Comparison of ENCODE assay signal across 8 cellular contexts in genomic region chr2:8488001-8488738, GRCh38.
DNase-seq lines count a peak whose midpoint lies in the region; ATAC-seq and TF ChIP-seq lines count a peak whose summit lies in the region.

No MANE protein-coding gene starts in this region.

- peak; percentile 64 for DNase-seq in T-helper 9 cell
- DNase-seq in central memory CD4-positive, alpha-beta T cell = peak; percentile 87
- peak; percentile 75 for DNase-seq in stimulated activated CD4-positive, alpha-beta T cell treated with anti-CD3 and anti-CD28 coated beads, Interleukin-15, amount 100 ng/mL, for 24 hours
- DNase-seq in NCI-H2081 treated with DMSO at 0.1 percent for 48 hours (lab: John Stamatoyannopoulos, UW) = no peak
- no peak for DNase-seq in ureter (ENCODE audit: low spot score)

- ATAC-seq in HG02571 (IDR thresholded peaks at IDR 0.05; ENCODE audit: unreplicated experiment) = peak; percentile 84
- ATAC-seq in SK-N-SH treated with all-trans-retinoic acid at 6 μM for 48 hours = no peak

- peak; percentile 20 for TF ChIP-seq POLR2A in GM15510 (IDR thresholded peaks at IDR 0.05; ENCODE audit: borderline replicate concordance, extremely low read depth, insufficient read length)

TF ChIP-seq in SK-N-SH treated with all-trans-retinoic acid at 6 μM for 48 hours, 23 proteins besides CTCF, POLR2A, EP300 and RAD21:
- TF ChIP-seq ZFP3 (CRISPR knock-in tag; IDR thresholded peaks at IDR 0.05) (no peak), POU6F1 (CRISPR knock-in tag; IDR thresholded peaks at IDR 0.05; ENCODE audit: borderline replicate concordance, low read depth) (no peak), CSRNP3 (CRISPR knock-in tag; IDR thresholded peaks at IDR 0.05) (no peak), ESRRG (CRISPR knock-in tag; IDR thresholded peaks at IDR 0.05) (no peak), TSHZ2 (CRISPR knock-in tag; IDR thresholded peaks at IDR 0.05) (no peak), ZFP30 (CRISPR knock-in tag; IDR thresholded peaks at IDR 0.05) (no peak), ZNF565 (CRISPR knock-in tag; conservative IDR thresholded peaks at IDR 0.05; ENCODE audit: low read depth) (no peak), SNAI2 (CRISPR knock-in tag; IDR thresholded peaks at IDR 0.05) (no peak), CREB5 (CRISPR knock-in tag; IDR thresholded peaks at IDR 0.05; ENCODE audit: low read depth) (no peak), ISL1 (CRISPR knock-in tag; IDR thresholded peaks at IDR 0.05) (no peak), PATZ1 (CRISPR knock-in tag; IDR thresholded peaks at IDR 0.05; ENCODE audit: borderline replicate concordance) (no peak), ZC3H10 (CRISPR knock-in tag; IDR thresholded peaks at IDR 0.05) (no peak)

Comparison
In these comparisons a context has a peak if more than half of its experiments do, and no peak if none do; other contexts are left out.
1. DNase-seq: peak in T-helper 9 cell (single experiment), central memory CD4-positive, alpha-beta T cell (single experiment) and stimulated activated CD4-positive, alpha-beta T cell treated with anti-CD3 and anti-CD28 coated beads, Interleukin-15, amount 100 ng/mL, for 24 hours (single experiment); none in NCI-H2081 treated with DMSO at 0.1 percent for 48 hours (single experiment) and ureter (single experiment).